ENCODE assay signal across 18 cellular contexts in genomic region chr2:21363364-21363763, GRCh38.
"Had no signal": no experiment of that assay in that cellular context is flagged by ENCODE, and none has a peak within 500 bp of the region (broad histone marks: within the 10 kb centered on the region; RNA-seq: fewer than 3 reads in every experiment).

No MANE protein-coding gene starts in this region.

- H3K27ac ChIP-seq: adrenal gland, gastroesophageal sphincter, psoas muscle had no signal

- H3K27ac Mint-ChIP-seq: activated T-helper 17 cell treated with anti-CD3 and anti-CD28 coated beads, Interleukin-2, amount 50 U/mL, for 72 hours; nephron had no signal

- H3K27me3 Mint-ChIP-seq: activated T-helper 17 cell treated with anti-CD3 and anti-CD28 coated beads, Interleukin-2, amount 50 U/mL, for 72 hours had no signal

- H3K27me3 ChIP-seq: adrenal gland, gastroesophageal sphincter had no signal

- H3K4me3 ChIP-seq: adrenal gland, gastroesophageal sphincter, psoas muscle had no signal

- DNase-seq: activated CD4-positive, alpha-beta T cell treated with anti-CD3 and anti-CD28 coated beads for 48 hours; activated naive CD4-positive, alpha-beta T cell treated with anti-CD3 and anti-CD28 coated beads, Interleukin-2, amount 50 U/mL, for 16 hours; activated T-cell treated with anti-CD3 and anti-CD28 coated beads for 4 hours; adrenal gland; central memory CD4-positive, alpha-beta T cell; cortex of kidney; effector CD8-positive, alpha-beta T cell; kidney; left ventricle myocardium superior; mesendoderm; psoas muscle; stimulated activated CD4-positive, alpha-beta T cell treated with anti-CD3 and anti-CD28 coated beads, Interleukin-12 subunit alpha, Interleukin-12 subunit beta, amount 100 ng/mL, for 4 hours; stimulated activated naive CD4-positive, alpha-beta T cell; substantia nigra; trophoblast cell had no signal

- H3K4me3 Mint-ChIP-seq: activated T-helper 17 cell treated with anti-CD3 and anti-CD28 coated beads, Interleukin-2, amount 50 U/mL, for 72 hours; nephron had no signal

- H3K4me1 ChIP-seq: adrenal gland, gastroesophageal sphincter, psoas muscle had no signal

- H3K36me3 ChIP-seq: adrenal gland, gastroesophageal sphincter had no signal

- H3K4me1 Mint-ChIP-seq: activated T-helper 17 cell treated with anti-CD3 and anti-CD28 coated beads, Interleukin-2, amount 50 U/mL, for 72 hours; nephron had no signal

- ATAC-seq: activated T-helper 17 cell treated with anti-CD3 and anti-CD28 coated beads, Interleukin-2, amount 50 U/mL, for 72 hours; gastroesophageal sphincter; left ventricle myocardium superior; psoas muscle had no signal

- H3K9me3 ChIP-seq: adrenal gland, gastroesophageal sphincter, psoas muscle had no signal
